In the genomic region with DNA sequence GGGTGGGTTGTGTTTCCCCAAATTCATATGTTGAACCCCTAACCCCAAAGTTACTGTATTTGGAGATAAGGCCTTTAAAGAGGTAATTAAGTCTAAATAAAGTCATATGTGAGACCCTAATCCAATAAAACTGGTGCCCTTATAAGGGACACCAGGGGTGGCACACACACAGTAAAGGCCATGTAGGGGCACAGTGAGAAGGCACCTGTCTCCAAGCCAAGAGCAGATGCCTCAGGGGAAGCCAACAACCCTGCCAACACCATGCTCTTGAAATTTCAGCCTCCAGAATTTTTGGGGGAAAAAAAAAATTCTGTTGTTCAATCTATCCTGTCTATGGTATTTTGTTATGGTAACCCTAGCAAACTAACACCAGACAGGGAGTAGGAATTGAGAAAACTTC, we compare ENCODE assay signal across 2 cellular contexts.
TF ChIP-seq lines count a peak whose summit lies in the region.

No MANE protein-coding gene starts in this region.

TF ChIP-seq in liver, 16 proteins besides CTCF, POLR2A, EP300 and RAD21:
- no peak for TF ChIP-seq HNF4A (conservative IDR thresholded peaks at IDR 0.05)
- no peak for TF ChIP-seq FOXA1 (IDR thresholded peaks at IDR 0.05)
- no peak for TF ChIP-seq SP1 (IDR thresholded peaks at IDR 0.05)
- TF ChIP-seq, protein P1, sequence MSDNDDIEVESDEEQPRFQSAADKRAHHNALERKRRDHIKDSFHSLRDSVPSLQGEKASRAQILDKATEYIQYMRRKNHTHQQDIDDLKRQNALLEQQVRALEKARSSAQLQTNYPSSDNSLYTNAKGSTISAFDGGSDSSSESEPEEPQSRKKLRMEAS (IDR thresholded peaks at IDR 0.05), result no peak
- no peak for TF ChIP-seq YY1 (IDR thresholded peaks at IDR 0.05)

TF ChIP-seq in HepG2, 621 proteins besides CTCF, POLR2A, EP300 and RAD21:
- TF ChIP-seq ZNF432 (CRISPR knock-in tag; IDR thresholded peaks at IDR 0.05; ENCODE audit: borderline replicate concordance) (no peak), ZSCAN21 (CRISPR knock-in tag; IDR thresholded peaks at IDR 0.05; ENCODE audit: borderline replicate concordance) (no peak), SPEN (CRISPR knock-in tag; IDR thresholded peaks at IDR 0.05; ENCODE audit: low read depth) (no peak), ZNF468 (CRISPR knock-in tag; IDR thresholded peaks at IDR 0.05) (no peak), ZNF232 (CRISPR knock-in tag; IDR thresholded peaks at IDR 0.05; ENCODE audit: borderline replicate concordance) (no peak), ZNF850 (CRISPR knock-in tag; conservative IDR thresholded peaks at IDR 0.05) (no peak), MAFG (CRISPR knock-in tag; IDR thresholded peaks at IDR 0.05) (no peak)
- TF ChIP-seq, protein P2, sequence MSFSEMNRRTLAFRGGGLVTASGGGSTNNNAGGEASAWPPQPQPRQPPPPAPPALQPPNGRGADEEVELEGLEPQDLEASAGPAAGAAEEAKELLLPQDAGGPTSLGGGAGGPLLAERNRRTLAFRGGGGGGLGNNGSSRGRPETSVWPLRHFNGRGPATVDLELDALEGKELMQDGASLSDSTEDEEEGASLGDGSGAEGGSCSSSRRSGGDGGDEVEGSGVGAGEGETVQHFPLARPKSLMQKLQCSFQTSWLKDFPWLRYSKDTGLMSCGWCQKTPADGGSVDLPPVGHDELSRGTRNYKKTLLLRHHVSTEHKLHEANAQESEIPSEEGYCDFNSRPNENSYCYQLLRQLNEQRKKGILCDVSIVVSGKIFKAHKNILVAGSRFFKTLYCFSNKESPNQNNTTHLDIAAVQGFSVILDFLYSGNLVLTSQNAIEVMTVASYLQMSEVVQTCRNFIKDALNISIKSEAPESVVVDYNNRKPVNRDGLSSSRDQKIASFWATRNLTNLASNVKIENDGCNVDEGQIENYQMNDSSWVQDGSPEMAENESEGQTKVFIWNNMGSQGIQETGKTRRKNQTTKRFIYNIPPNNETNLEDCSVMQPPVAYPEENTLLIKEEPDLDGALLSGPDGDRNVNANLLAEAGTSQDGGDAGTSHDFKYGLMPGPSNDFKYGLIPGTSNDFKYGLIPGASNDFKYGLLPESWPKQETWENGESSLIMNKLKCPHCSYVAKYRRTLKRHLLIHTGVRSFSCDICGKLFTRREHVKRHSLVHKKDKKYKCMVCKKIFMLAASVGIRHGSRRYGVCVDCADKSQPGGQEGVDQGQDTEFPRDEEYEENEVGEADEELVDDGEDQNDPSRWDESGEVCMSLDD (CRISPR knock-in tag; IDR thresholded peaks at IDR 0.05; ENCODE audit: borderline replicate concordance), result no peak
- TF ChIP-seq, protein P3, sequence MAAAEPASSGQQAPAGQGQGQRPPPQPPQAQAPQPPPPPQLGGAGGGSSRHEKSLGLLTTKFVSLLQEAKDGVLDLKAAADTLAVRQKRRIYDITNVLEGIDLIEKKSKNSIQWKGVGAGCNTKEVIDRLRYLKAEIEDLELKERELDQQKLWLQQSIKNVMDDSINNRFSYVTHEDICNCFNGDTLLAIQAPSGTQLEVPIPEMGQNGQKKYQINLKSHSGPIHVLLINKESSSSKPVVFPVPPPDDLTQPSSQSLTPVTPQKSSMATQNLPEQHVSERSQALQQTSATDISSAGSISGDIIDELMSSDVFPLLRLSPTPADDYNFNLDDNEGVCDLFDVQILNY (CRISPR knock-in tag; conservative IDR thresholded peaks at IDR 0.05), result no peak
- TF ChIP-seq, protein P4, sequence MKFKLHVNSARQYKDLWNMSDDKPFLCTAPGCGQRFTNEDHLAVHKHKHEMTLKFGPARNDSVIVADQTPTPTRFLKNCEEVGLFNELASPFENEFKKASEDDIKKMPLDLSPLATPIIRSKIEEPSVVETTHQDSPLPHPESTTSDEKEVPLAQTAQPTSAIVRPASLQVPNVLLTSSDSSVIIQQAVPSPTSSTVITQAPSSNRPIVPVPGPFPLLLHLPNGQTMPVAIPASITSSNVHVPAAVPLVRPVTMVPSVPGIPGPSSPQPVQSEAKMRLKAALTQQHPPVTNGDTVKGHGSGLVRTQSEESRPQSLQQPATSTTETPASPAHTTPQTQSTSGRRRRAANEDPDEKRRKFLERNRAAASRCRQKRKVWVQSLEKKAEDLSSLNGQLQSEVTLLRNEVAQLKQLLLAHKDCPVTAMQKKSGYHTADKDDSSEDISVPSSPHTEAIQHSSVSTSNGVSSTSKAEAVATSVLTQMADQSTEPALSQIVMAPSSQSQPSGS (CRISPR knock-in tag; IDR thresholded peaks at IDR 0.05), result no peak
- TF ChIP-seq, protein P5, sequence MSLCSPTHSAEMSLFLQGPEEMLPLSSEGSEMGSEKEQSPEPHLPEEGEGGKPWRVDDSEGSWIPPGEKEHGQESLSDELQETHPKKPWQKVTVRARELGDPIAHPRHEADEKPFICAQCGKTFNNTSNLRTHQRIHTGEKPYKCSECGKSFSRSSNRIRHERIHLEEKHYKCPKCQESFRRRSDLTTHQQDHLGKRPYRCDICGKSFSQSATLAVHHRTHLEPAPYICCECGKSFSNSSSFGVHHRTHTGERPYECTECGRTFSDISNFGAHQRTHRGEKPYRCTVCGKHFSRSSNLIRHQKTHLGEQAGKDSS (CRISPR knock-in tag; IDR thresholded peaks at IDR 0.05; ENCODE audit: borderline replicate concordance, low read depth), result no peak
- TF ChIP-seq, protein P6, sequence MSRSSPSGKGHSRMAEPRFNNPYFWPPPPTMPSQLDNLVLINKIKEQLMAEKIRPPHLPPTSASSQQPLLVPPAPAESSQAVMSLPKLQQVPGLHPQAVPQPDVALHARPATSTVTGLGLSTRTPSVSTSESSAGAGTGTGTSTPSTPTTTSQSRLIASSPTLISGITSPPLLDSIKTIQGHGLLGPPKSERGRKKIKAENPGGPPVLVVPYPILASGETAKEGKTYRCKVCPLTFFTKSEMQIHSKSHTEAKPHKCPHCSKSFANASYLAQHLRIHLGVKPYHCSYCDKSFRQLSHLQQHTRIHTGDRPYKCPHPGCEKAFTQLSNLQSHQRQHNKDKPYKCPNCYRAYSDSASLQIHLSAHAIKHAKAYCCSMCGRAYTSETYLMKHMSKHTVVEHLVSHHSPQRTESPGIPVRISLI (CRISPR knock-in tag; IDR thresholded peaks at IDR 0.05; ENCODE audit: borderline replicate concordance), result no peak
